ENCODE assay signal across 14 cellular contexts in genomic region chr4:646460-646859, GRCh38. TPM values are rescaled to one million over a fixed set of nuclear protein-coding genes. Genes with fewer than 3 reads are reported as not detected.
DNase-seq lines count a peak whose midpoint lies in the region; ATAC-seq and TF ChIP-seq lines count a peak whose summit lies in the region.
"Had no signal": no experiment of that assay in that cellular context is flagged by ENCODE, and none has a peak within 500 bp of the region (broad histone marks: within the 10 kb centered on the region; RNA-seq: fewer than 3 reads in every experiment).

No MANE protein-coding gene starts in this region.

- intact Hi-C loops in activated CD4-positive, alpha-beta T cell treated with anti-CD3 and anti-CD28 coated beads for 36 hours (cut with DNase I, micrococcal nuclease): no loop called here
- intact Hi-C loops in vagina (cut with DNase I): no loop called here

- CTCF ChIA-PET in activated CD4-positive, alpha-beta T cell treated with anti-CD3 and anti-CD28 coated beads for 36 hours (lab: Charles Lee): no interaction called here

- peaks cover 2% of the 10 kb centered on the region for H3K9me3 Mint-ChIP-seq in activated CD4-positive, alpha-beta T cell treated with anti-CD3 and anti-CD28 coated beads for 36 hours (ENCODE audit: low read depth)
- no peaks in the 10 kb centered on the region for H3K9me3 Mint-ChIP-seq in effector memory CD8-positive, alpha-beta T cell

- no peaks in the 10 kb centered on the region for H3K36me3 Mint-ChIP-seq in activated CD4-positive, alpha-beta T cell treated with anti-CD3 and anti-CD28 coated beads for 36 hours (ENCODE audit: low read depth)
- no peaks in the 10 kb centered on the region for H3K36me3 Mint-ChIP-seq in effector memory CD8-positive, alpha-beta T cell (ENCODE audit: insufficient read depth)

- peak; percentile 64 for DNase-seq in activated CD4-positive, alpha-beta T cell treated with anti-CD3 and anti-CD28 coated beads for 36 hours
- no peak for DNase-seq in activated CD4-positive, alpha-beta T cell treated with anti-CD3 and anti-CD28 coated beads, Interleukin-2, amount 50 U/mL, for 4 hours
- peak; percentile 35 for DNase-seq in activated CD8-positive, alpha-beta memory T cell treated with anti-CD3 and anti-CD28 coated beads, Interleukin-2, amount 50 U/mL, for 4 hours
- no peak for DNase-seq in effector memory CD8-positive, alpha-beta T cell
- peak; percentile 16 for DNase-seq in stimulated activated CD8-positive, alpha-beta memory T cell treated with anti-CD3 and anti-CD28 coated beads, Interleukin-4, amount 100 ng/mL, for 24 hours (ENCODE audit: low read depth)
- no peak for DNase-seq in vagina (ENCODE audit: extremely low spot score in 2 of 2)
- DNase-seq in kidney tubule cell (ENCODE audit: low spot score): no peak
- DNase-seq: DMS79 treated with DMSO at 0.1 percent for 48 hours, NCI-H2107, nephron progenitor cell had no signal

- H3K27me3 ChIP-seq in vagina: peaks cover 5% of the 10 kb centered on the region

- no peaks in the 10 kb centered on the region for H3K9me3 ChIP-seq in vagina

- no peak for TF ChIP-seq CTCF in vagina (IDR thresholded peaks at IDR 0.05)

- ATAC-seq in activated CD4-positive, alpha-beta T cell treated with anti-CD3 and anti-CD28 coated beads for 36 hours: peak; percentile 74
- ATAC-seq in effector memory CD8-positive, alpha-beta T cell (replicated peaks): no peak
- no peak for ATAC-seq in GM21367 (IDR thresholded peaks at IDR 0.05; ENCODE audit: unreplicated experiment)
- ATAC-seq: A549; activated CD4-positive, CD25-positive, alpha-beta regulatory T cell treated with anti-CD3 and anti-CD28 coated beads, Interleukin-2, amount 50 U/mL, for 24 hours had no signal

- peak overlapping the region; percentile 30 for H3K27ac Mint-ChIP-seq in activated CD4-positive, alpha-beta T cell treated with anti-CD3 and anti-CD28 coated beads for 36 hours
- no peak overlapping the region for H3K27ac Mint-ChIP-seq in effector memory CD8-positive, alpha-beta T cell
- H3K27ac Mint-ChIP-seq: nephron progenitor cell had no signal

- no peaks in the 10 kb centered on the region for H3K36me3 ChIP-seq in vagina

- H3K27ac ChIP-seq in vagina: no peak overlapping the region
- H3K27ac ChIP-seq: A549 had no signal

- POLR2A ChIA-PET in activated CD4-positive, alpha-beta T cell treated with anti-CD3 and anti-CD28 coated beads for 36 hours (lab: Charles Lee): no interaction called here

- no peak overlapping the region for H3K4me3 ChIP-seq in vagina
- H3K4me3 ChIP-seq: A549 had no signal

- H3K4me3 Mint-ChIP-seq in activated CD4-positive, alpha-beta T cell treated with anti-CD3 and anti-CD28 coated beads for 36 hours: peak overlapping the region; percentile 56
- H3K4me3 Mint-ChIP-seq in effector memory CD8-positive, alpha-beta T cell: peak overlapping the region; percentile 17 to 57
- H3K4me3 Mint-ChIP-seq: nephron progenitor cell had no signal

- H3K4me1 ChIP-seq in vagina: peaks cover 5% of the 10 kb centered on the region
- H3K4me1 ChIP-seq: A549 had no signal

- no peak for TF ChIP-seq POLR2A in vagina (IDR thresholded peaks at IDR 0.05)

- H3K27me3 Mint-ChIP-seq in activated CD4-positive, alpha-beta T cell treated with anti-CD3 and anti-CD28 coated beads for 36 hours: peaks cover 7% of the 10 kb centered on the region
- peaks cover 16 to 37% of the 10 kb centered on the region in 2 donors for H3K27me3 Mint-ChIP-seq in effector memory CD8-positive, alpha-beta T cell

- peaks cover 5% of the 10 kb centered on the region for H3K4me1 Mint-ChIP-seq in activated CD4-positive, alpha-beta T cell treated with anti-CD3 and anti-CD28 coated beads for 36 hours
- peaks cover 0 to 4% of the 10 kb centered on the region in 2 donors for H3K4me1 Mint-ChIP-seq in effector memory CD8-positive, alpha-beta T cell (ENCODE audit: low read depth in 2 of 2)

RNA-seq across cellular contexts. Expression of gene PDE6B, which starts 21.1 kb away (rescaled TPM):
- total RNA-seq in activated CD4-positive, alpha-beta T cell treated with anti-CD3 and anti-CD28 coated beads for 36 hours: 10 to 100 TPM; 16.2 to 17.2 TPM
- 4.2 TPM for total RNA-seq in vagina
- total RNA-seq: SK-MEL-5 had no signal

RNA-seq across cellular contexts. Expression of gene ATP5ME, which starts 27.6 kb away (rescaled TPM):
- 100 to 1,000 TPM; 147 to 210 TPM for total RNA-seq in activated CD4-positive, alpha-beta T cell treated with anti-CD3 and anti-CD28 coated beads for 36 hours
- 181 TPM for total RNA-seq in vagina

RNA-seq across cellular contexts. Expression of gene MYL5, which starts 27.9 kb away (rescaled TPM):
- total RNA-seq in activated CD4-positive, alpha-beta T cell treated with anti-CD3 and anti-CD28 coated beads for 36 hours: 10 to 100 TPM; 13.7 to 16.4 TPM
- total RNA-seq in vagina: 3.4 TPM

RNA-seq across cellular contexts. Expression of gene SLC49A3, which starts 42.5 kb away (rescaled TPM):
- under 1 TPM; 0.09 to 0.39 TPM for total RNA-seq in activated CD4-positive, alpha-beta T cell treated with anti-CD3 and anti-CD28 coated beads for 36 hours
- 11.0 TPM for total RNA-seq in vagina
- total RNA-seq: SK-MEL-5 had no signal

RNA-seq across cellular contexts. Expression of gene PCGF3, which starts 59.2 kb away (rescaled TPM):
- 10 to 100 TPM; 20.6 to 22.5 TPM for total RNA-seq in activated CD4-positive, alpha-beta T cell treated with anti-CD3 and anti-CD28 coated beads for 36 hours
- total RNA-seq in vagina: 64.8 TPM

Comparison
In these comparisons a context has a peak if more than half of its experiments do, and no peak if none do; other contexts are left out.
1. DNase-seq: peak in activated CD4-positive, alpha-beta T cell treated with anti-CD3 and anti-CD28 coated beads for 36 hours (single experiment), activated CD8-positive, alpha-beta memory T cell treated with anti-CD3 and anti-CD28 coated beads, Interleukin-2, amount 50 U/mL, for 4 hours (single experiment) and stimulated activated CD8-positive, alpha-beta memory T cell treated with anti-CD3 and anti-CD28 coated beads, Interleukin-4, amount 100 ng/mL, for 24 hours (single experiment); none in activated CD4-positive, alpha-beta T cell treated with anti-CD3 and anti-CD28 coated beads, Interleukin-2, amount 50 U/mL, for 4 hours (0 of 2), effector memory CD8-positive, alpha-beta T cell (0 of 3), vagina (0 of 2) and kidney tubule cell (single experiment).